In the genomic region with DNA sequence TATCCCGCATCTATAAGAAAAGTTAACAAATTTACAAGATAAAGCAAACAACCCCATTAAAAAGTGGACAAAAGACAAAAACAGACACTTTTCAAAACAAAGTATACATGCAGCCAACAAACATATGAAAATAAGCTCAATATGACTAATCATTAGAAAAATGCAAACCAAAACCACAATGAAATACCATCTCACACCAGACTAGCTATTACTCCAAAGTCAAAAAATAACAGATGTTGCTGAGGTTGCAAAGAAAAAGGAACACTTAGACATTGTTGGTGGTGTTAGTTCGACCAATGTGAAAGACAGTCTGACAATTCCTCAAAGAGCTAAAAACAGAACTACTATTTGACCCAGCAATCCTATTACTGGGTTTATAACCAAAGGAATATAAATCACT, we compare ENCODE assay signal across 20 cellular contexts.
DNase-seq lines count a peak whose midpoint lies in the region; TF ChIP-seq lines count a peak whose summit lies in the region.
"Had no signal": no experiment of that assay in that cellular context is flagged by ENCODE, and none has a peak within 500 bp of the region (broad histone marks: within the 10 kb centered on the region; RNA-seq: fewer than 3 reads in every experiment).

No MANE protein-coding gene starts in this region.

- no peak overlapping the region for H3K9ac ChIP-seq in fibroblast of lung (ENCODE audit: insufficient read depth, low read length)

- no peak for TF ChIP-seq CTCF in fibroblast of lung (conservative IDR thresholded peaks at IDR 0.05 in 1 of 2, IDR thresholded peaks at IDR 0.05 in 1 of 2; ENCODE audit: low read depth in 1 of 2, low read length in 2 of 2)

- H2AFZ ChIP-seq in fibroblast of lung (ENCODE audit: low read length) = no peak overlapping the region

- DNase-seq in A172 (ENCODE audit: low spot score) (peak; percentile 32), LHCN-M2 (ENCODE audit: low read depth) (peak; percentile 5), brain pericyte (ENCODE audit: low read depth, low spot score) (peak; percentile 52), fibroblast of lung (ENCODE audit: low read depth in 2 of 2) (peak; percentile 2 to 4), kidney tubule cell (ENCODE audit: low spot score) (no peak), activated gamma-delta T cell (lab: John Stamatoyannopoulos, UW) (no peak), globus pallidus (ENCODE audit: low spot score) (no peak), SIG-M5 (lab: John Stamatoyannopoulos, UW) (no peak)
- DNase-seq: 8988T, AML-193, C1 segment of cervical spinal cord, H7, NCI-H1105 treated with DMSO at 0.1 percent for 48 hours, NCI-H2029 treated with DMSO at 0.1 percent for 48 hours, NCI-H226, NCI-H510A treated with DMSO at 0.1 percent for 48 hours, NCI-H748 treated with DMSO at 0.1 percent for 48 hours, Peyer's patch had no signal

- no peaks in the 10 kb centered on the region for H3K27me3 ChIP-seq in fibroblast of lung (ENCODE audit: control insufficient read depth, insufficient read depth, low read length)
- H3K27me3 ChIP-seq: Peyer's patch, SJSA1 had no signal

- H3K27ac ChIP-seq in fibroblast of lung (ENCODE audit: insufficient read depth, low read length) = no peak overlapping the region
- H3K27ac ChIP-seq: Peyer's patch, SJSA1 had no signal

- no peaks in the 10 kb centered on the region for H3K4me1 ChIP-seq in fibroblast of lung (ENCODE audit: control insufficient read depth, extremely low read depth, insufficient read depth, low read length)
- H3K4me1 ChIP-seq: Peyer's patch, SJSA1 had no signal

- H4K20me1 ChIP-seq in fibroblast of lung (ENCODE audit: control insufficient read depth, extremely low read depth, insufficient read depth, low read length) = no peaks in the 10 kb centered on the region

- H3K36me3 ChIP-seq in fibroblast of lung (ENCODE audit: control insufficient read depth, insufficient read depth, low read length) = no peaks in the 10 kb centered on the region
- H3K36me3 ChIP-seq: Peyer's patch, SJSA1 had no signal

- H3K79me2 ChIP-seq in fibroblast of lung (ENCODE audit: control insufficient read depth, insufficient read depth, low read length) = no peaks in the 10 kb centered on the region

- H3K4me2 ChIP-seq in fibroblast of lung (ENCODE audit: extremely low read depth, insufficient read depth, low read length) = no peak overlapping the region

- H3K9me3 ChIP-seq in fibroblast of lung (ENCODE audit: control insufficient read depth, insufficient read depth, low read depth, low read length) = no peaks in the 10 kb centered on the region
- H3K9me3 ChIP-seq: Peyer's patch had no signal

- H3K4me3 ChIP-seq in fibroblast of lung (replicated peaks in 1 of 4; ENCODE audit: control extremely low read depth in 1 of 4, insufficient read depth in 1 of 4, low read depth in 3 of 4, low read length in 4 of 4) = no peak overlapping the region
- H3K4me3 ChIP-seq: K562, Peyer's patch, SJSA1 had no signal

Comparison
In these comparisons a context has a peak if more than half of its experiments do, and no peak if none do; other contexts are left out.
1. DNase-seq: peak in A172 (single experiment), LHCN-M2 (single experiment), brain pericyte (single experiment) and fibroblast of lung (2 of 2); none in kidney tubule cell (single experiment), activated gamma-delta T cell (single experiment), globus pallidus (single experiment) and SIG-M5 (single experiment).